Comparison of ENCODE assay signal across 8 cellular contexts in the genomic region with DNA sequence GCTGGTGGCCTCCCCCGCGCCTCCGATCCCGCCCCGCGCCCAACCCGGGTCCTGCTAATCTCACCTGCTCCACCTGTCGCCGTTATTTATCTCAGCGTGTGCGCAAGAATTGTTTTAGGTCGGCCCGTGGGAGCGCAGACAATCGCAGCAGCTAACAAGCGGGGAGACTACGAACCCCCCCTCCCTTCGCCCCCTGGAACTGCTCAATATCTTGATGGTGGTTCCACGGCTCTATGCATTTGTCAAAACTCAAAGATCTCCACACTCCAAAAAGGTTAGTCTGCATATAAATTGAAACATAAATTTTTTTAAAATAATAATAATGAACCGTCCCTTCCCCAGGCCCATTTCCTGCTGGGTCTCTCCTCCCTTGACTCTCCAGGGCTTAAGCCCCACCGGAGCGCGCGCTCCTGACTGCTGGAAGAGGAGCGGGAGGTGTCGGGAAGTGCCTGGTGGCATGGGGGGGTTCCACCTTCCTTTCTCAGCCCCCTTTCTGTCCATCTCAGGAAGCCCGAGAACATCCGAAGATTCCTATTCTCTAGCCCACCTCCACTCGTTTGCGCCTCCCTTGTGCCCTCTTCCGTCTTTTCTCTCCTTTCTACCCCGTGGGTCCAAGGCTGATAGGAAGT. TPM values are rescaled to one million over a fixed set of nuclear protein-coding genes. Genes with fewer than 3 reads are reported as not detected.
DNase-seq lines count a peak whose midpoint lies in the region; ATAC-seq and TF ChIP-seq lines count a peak whose summit lies in the region.

No MANE protein-coding gene starts in this region.

- intact Hi-C loops in MCF 10A (cut with micrococcal nuclease): no loop called here

- ATAC-seq in HG03280 (IDR thresholded peaks at IDR 0.05; ENCODE audit: unreplicated experiment) (no peak), GM21717 (IDR thresholded peaks at IDR 0.05; ENCODE audit: unreplicated experiment) (no peak)

- H3K4me3 Mint-ChIP-seq in MCF 10A (ENCODE audit: unreplicated experiment): peak overlapping the region; percentile 100

- DNase-seq in NCI-H82 treated with DMSO at 0.1 percent for 48 hours (lab: John Stamatoyannopoulos, UW; ENCODE audit: unreplicated experiment): peak; percentile 15
- no peak for DNase-seq in MCF 10A (ENCODE audit: unreplicated experiment)
- no peak for DNase-seq in retina
- DNase-seq in Ammon's horn (ENCODE audit: low spot score): no peak

- CTCF ChIA-PET in MCF 10A (lab: Yijun Ruan, JAX): interaction anchor here (1.0 kb wide), 1 partner anchor 312 kb away, joined by 3 read pairs; no protein-coding TSS in a partner anchor

- H3K27me3 Mint-ChIP-seq in MCF 10A (ENCODE audit: insufficient read depth, unreplicated experiment): peaks cover 37% of the 10 kb centered on the region

- H3K36me3 Mint-ChIP-seq in MCF 10A (ENCODE audit: insufficient read depth, unreplicated experiment): no peaks in the 10 kb centered on the region

- H3K27ac Mint-ChIP-seq in MCF 10A (ENCODE audit: low read depth, unreplicated experiment): no peak overlapping the region

- POLR2A ChIA-PET in MCF 10A (lab: Yijun Ruan, JAX): no interaction called here

- peaks cover 6% of the 10 kb centered on the region for H3K4me1 Mint-ChIP-seq in MCF 10A (ENCODE audit: insufficient read depth, unreplicated experiment)

- peaks cover 4 to 15% of the 10 kb centered on the region in 2 donors for H3K27me3 ChIP-seq in muscle layer of colon (ENCODE audit: control insufficient read depth in 1 of 2, insufficient read depth in 2 of 2, low read length in 2 of 2)

- H3K9me3 Mint-ChIP-seq in MCF 10A (ENCODE audit: unreplicated experiment): no peaks in the 10 kb centered on the region

- H3K36me3 ChIP-seq in muscle layer of colon (ENCODE audit: insufficient read depth, low read length): no peaks in the 10 kb centered on the region

- H3K4me3 ChIP-seq in GM08714 (ENCODE audit: low read length): peak overlapping the region; percentile 54; the same call in 1 of the 2 replicates
- H3K4me3 ChIP-seq in muscle layer of colon (ENCODE audit: low read depth in 1 of 2, low read length in 2 of 2): peak overlapping the region; percentile 71 to 89

- no peak overlapping the region for H3K9ac ChIP-seq in muscle layer of colon (ENCODE audit: low read length)

- no TSS peak for BruUV-seq in MCF 10A (replicated peaks; lab: Mats Ljungman, UMichigan)

- H3K4me1 ChIP-seq in muscle layer of colon (ENCODE audit: insufficient read depth, low read length): peaks cover 12% of the 10 kb centered on the region

- no peak overlapping the region for H3K27ac ChIP-seq in muscle layer of colon (ENCODE audit: low read depth, low read length)

- no peak for TF ChIP-seq CTCF in MCF 10A (IDR thresholded peaks at IDR 0.05; ENCODE audit: unreplicated experiment)

- no peaks in the 10 kb centered on the region for H3K9me3 ChIP-seq in muscle layer of colon (ENCODE audit: low read length)

RNA-seq across cellular contexts. Expression of a gene that starts 1.6 kb away (rescaled TPM):
- 0.05 TPM in 1 of 2 replicates, not detected in the other for total RNA-seq in MCF 10A (2022)
